1 cellular context compared by ENCODE assay signal in the genomic region with DNA sequence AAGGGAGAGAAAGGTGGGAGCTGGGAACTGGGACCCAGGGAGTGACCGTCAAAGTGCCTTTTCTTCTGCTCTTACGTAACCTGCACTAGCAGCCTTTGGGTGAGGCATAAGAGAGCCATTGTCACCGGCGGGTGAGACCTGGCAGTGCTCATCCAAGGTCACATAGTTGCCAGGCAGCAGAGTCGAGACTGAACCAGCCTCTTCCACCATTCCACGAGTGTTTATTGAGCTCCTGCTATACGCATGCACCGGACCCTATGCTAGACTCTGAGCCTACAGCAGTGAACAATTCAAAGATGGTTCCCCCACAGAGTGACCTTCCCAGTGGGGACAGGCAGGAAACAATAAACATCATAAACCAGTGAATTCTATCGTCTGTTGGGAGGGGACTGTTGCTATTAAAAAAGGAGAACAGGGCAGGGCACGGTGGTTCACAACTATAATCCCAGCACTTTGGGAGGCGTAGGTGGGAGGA.
A peak's percentile ranks its signal among the peaks of the same experiment; 100 is the strongest.
TF ChIP-seq lines count a peak whose summit lies in the region.

No MANE protein-coding gene starts in this region.

TF ChIP-seq in HepG2, 621 proteins besides CTCF, POLR2A, EP300 and RAD21 (continued from another document and continues in another):
- TF ChIP-seq, protein P1, sequence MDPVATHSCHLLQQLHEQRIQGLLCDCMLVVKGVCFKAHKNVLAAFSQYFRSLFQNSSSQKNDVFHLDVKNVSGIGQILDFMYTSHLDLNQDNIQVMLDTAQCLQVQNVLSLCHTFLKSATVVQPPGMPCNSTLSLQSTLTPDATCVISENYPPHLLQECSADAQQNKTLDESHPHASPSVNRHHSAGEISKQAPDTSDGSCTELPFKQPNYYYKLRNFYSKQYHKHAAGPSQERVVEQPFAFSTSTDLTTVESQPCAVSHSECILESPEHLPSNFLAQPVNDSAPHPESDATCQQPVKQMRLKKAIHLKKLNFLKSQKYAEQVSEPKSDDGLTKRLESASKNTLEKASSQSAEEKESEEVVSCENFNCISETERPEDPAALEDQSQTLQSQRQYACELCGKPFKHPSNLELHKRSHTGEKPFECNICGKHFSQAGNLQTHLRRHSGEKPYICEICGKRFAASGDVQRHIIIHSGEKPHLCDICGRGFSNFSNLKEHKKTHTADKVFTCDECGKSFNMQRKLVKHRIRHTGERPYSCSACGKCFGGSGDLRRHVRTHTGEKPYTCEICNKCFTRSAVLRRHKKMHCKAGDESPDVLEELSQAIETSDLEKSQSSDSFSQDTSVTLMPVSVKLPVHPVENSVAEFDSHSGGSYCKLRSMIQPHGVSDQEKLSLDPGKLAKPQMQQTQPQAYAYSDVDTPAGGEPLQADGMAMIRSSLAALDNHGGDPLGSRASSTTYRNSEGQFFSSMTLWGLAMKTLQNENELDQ (CRISPR knock-in tag; IDR thresholded peaks at IDR 0.05; ENCODE audit: borderline replicate concordance) = no peak
- TF ChIP-seq EEA1 (CRISPR knock-in tag; IDR thresholded peaks at IDR 0.05; ENCODE audit: borderline replicate concordance) (no peak), MIXL1 (CRISPR knock-in tag; IDR thresholded peaks at IDR 0.05) (no peak), BORCS8-MEF2B (CRISPR knock-in tag; IDR thresholded peaks at IDR 0.05) (0 out of 2 replicates have a peak, but pooled peaks have one; percentile 45), ZSCAN9 (CRISPR knock-in tag; IDR thresholded peaks at IDR 0.05; ENCODE audit: borderline replicate concordance) (peak; percentile 67; the same call in 1 of the 2 replicates), PITX1 (CRISPR knock-in tag; IDR thresholded peaks at IDR 0.05) (peak; percentile 59; the same call in 1 of the 2 replicates), ZNF512B (CRISPR knock-in tag; IDR thresholded peaks at IDR 0.05; ENCODE audit: borderline replicate concordance) (no peak), TEF (CRISPR knock-in tag; IDR thresholded peaks at IDR 0.05) (peak; percentile 86; the same call in 1 of the 2 replicates), ZBTB1 (CRISPR knock-in tag; IDR thresholded peaks at IDR 0.05; ENCODE audit: borderline replicate concordance) (no peak), ZNF670 (CRISPR knock-in tag; IDR thresholded peaks at IDR 0.05; ENCODE audit: borderline replicate concordance) (0 out of 2 replicates have a peak, but pooled peaks have one; percentile 33), ZNF788 (CRISPR knock-in tag; IDR thresholded peaks at IDR 0.05; ENCODE audit: borderline replicate concordance) (peak; percentile 61; the same call in 1 of the 2 replicates), ZNF530 (CRISPR knock-in tag; IDR thresholded peaks at IDR 0.05; ENCODE audit: low read depth) (no peak), NR2F6 (IDR thresholded peaks at IDR 0.05) (peak; percentile 55), NR2F6 (CRISPR knock-in tag; IDR thresholded peaks at IDR 0.05) (peak; percentile 76), HDAC2 (CRISPR knock-in tag; IDR thresholded peaks at IDR 0.05) (peak; percentile 89), GTF3A (CRISPR knock-in tag; conservative IDR thresholded peaks at IDR 0.05) (no peak), KAT8 (CRISPR knock-in tag; IDR thresholded peaks at IDR 0.05) (peak; percentile 51; the same call in 1 of the 2 replicates), ERF (CRISPR knock-in tag; IDR thresholded peaks at IDR 0.05) (peak; percentile 50; the same call in 1 of the 2 replicates), SOX6 (IDR thresholded peaks at IDR 0.05) (no peak), SOX6 (CRISPR knock-in tag; IDR thresholded peaks at IDR 0.05) (peak; percentile 94), ZGPAT (CRISPR knock-in tag; IDR thresholded peaks at IDR 0.05) (peak; percentile 58; the same call in 1 of the 2 replicates), ZNF792 (CRISPR knock-in tag; IDR thresholded peaks at IDR 0.05) (0 out of 2 replicates have a peak, but pooled peaks have one; percentile 47), ZSCAN31 (CRISPR knock-in tag; IDR thresholded peaks at IDR 0.05; ENCODE audit: low read depth) (0 out of 2 replicates have a peak, but pooled peaks have one; percentile 39), SAP130 (CRISPR knock-in tag; IDR thresholded peaks at IDR 0.05; ENCODE audit: low read depth) (peak; percentile 70), ZNF251 (CRISPR knock-in tag; IDR thresholded peaks at IDR 0.05) (no peak), SKI (IDR thresholded peaks at IDR 0.05; ENCODE audit: partially characterized antibody) (peak; percentile 37), ZKSCAN8 (CRISPR knock-in tag; IDR thresholded peaks at IDR 0.05; ENCODE audit: borderline replicate concordance) (no peak; the same call in 1 of the 2 replicates), CCAR2 (optimal IDR thresholded peaks at IDR 0.05; ENCODE audit: low read depth, low read length) (peak; percentile 11), ZNF33B (CRISPR knock-in tag; IDR thresholded peaks at IDR 0.05) (peak; percentile 43; the same call in 1 of the 2 replicates)
- TF ChIP-seq, protein P2, sequence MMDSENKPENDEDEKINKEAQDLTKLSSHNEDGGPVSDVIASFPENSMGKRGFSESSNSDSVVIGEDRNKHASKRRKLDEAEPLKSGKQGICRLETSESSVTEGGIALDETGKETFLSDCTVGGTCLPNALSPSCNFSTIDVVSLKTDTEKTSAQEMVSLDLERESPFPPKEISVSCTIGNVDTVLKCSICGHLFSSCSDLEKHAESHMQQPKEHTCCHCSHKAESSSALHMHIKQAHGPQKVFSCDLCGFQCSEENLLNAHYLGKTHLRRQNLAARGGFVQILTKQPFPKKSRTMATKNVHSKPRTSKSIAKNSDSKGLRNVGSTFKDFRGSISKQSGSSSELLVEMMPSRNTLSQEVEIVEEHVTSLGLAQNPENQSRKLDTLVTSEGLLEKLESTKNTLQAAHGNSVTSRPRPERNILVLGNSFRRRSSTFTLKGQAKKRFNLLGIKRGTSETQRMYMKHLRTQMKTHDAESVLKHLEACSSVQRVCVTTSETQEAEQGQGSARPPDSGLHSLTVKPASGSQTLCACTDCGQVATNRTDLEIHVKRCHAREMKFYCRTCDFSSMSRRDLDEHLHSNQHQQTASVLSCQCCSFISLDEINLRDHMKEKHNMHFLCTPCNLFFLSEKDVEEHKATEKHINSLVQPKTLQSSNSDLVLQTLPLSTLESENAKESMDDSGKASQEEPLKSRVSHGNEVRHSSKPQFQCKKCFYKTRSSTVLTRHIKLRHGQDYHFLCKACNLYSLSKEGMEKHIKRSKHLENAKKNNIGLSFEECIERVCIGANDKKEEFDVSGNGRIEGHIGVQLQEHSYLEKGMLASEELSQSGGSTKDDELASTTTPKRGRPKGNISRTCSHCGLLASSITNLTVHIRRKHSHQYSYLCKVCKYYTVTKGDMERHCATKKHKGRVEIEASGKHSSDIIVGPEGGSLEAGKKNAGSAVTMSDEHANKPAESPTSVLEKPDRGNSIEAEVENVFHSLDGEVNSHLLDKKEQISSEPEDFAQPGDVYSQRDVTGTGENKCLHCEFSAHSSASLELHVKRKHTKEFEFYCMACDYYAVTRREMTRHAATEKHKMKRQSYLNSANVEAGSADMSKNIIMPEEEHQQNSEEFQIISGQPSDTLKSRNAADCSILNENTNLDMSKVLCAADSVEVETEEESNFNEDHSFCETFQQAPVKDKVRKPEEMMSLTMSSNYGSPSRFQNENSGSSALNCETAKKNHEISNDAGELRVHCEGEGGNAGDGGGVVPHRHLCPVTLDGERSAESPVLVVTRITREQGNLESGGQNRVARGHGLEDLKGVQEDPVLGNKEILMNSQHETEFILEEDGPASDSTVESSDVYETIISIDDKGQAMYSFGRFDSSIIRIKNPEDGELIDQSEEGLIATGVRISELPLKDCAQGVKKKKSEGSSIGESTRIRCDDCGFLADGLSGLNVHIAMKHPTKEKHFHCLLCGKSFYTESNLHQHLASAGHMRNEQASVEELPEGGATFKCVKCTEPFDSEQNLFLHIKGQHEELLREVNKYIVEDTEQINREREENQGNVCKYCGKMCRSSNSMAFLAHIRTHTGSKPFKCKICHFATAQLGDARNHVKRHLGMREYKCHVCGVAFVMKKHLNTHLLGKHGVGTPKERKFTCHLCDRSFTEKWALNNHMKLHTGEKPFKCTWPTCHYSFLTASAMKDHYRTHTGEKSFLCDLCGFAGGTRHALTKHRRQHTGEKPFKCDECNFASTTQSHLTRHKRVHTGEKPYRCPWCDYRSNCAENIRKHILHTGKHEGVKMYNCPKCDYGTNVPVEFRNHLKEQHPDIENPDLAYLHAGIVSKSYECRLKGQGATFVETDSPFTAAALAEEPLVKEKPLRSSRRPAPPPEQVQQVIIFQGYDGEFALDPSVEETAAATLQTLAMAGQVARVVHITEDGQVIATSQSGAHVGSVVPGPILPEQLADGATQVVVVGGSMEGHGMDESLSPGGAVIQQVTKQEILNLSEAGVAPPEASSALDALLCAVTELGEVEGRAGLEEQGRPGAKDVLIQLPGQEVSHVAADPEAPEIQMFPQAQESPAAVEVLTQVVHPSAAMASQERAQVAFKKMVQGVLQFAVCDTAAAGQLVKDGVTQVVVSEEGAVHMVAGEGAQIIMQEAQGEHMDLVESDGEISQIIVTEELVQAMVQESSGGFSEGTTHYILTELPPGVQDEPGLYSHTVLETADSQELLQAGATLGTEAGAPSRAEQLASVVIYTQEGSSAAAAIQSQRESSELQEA (CRISPR knock-in tag; IDR thresholded peaks at IDR 0.05; ENCODE audit: not compliant biosample characterization) = no peak
- TF ChIP-seq, protein P3, sequence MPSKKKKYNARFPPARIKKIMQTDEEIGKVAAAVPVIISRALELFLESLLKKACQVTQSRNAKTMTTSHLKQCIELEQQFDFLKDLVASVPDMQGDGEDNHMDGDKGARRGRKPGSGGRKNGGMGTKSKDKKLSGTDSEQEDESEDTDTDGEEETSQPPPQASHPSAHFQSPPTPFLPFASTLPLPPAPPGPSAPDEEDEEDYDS (CRISPR knock-in tag; IDR thresholded peaks at IDR 0.05) = peak; percentile 43; the same call in 1 of the 2 replicates
- TF ChIP-seq, protein P4, sequence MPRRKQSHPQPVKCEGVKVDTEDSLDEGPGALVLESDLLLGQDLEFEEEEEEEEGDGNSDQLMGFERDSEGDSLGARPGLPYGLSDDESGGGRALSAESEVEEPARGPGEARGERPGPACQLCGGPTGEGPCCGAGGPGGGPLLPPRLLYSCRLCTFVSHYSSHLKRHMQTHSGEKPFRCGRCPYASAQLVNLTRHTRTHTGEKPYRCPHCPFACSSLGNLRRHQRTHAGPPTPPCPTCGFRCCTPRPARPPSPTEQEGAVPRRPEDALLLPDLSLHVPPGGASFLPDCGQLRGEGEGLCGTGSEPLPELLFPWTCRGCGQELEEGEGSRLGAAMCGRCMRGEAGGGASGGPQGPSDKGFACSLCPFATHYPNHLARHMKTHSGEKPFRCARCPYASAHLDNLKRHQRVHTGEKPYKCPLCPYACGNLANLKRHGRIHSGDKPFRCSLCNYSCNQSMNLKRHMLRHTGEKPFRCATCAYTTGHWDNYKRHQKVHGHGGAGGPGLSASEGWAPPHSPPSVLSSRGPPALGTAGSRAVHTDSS (CRISPR knock-in tag; conservative IDR thresholded peaks at IDR 0.05) = no peak
- TF ChIP-seq, protein P5, sequence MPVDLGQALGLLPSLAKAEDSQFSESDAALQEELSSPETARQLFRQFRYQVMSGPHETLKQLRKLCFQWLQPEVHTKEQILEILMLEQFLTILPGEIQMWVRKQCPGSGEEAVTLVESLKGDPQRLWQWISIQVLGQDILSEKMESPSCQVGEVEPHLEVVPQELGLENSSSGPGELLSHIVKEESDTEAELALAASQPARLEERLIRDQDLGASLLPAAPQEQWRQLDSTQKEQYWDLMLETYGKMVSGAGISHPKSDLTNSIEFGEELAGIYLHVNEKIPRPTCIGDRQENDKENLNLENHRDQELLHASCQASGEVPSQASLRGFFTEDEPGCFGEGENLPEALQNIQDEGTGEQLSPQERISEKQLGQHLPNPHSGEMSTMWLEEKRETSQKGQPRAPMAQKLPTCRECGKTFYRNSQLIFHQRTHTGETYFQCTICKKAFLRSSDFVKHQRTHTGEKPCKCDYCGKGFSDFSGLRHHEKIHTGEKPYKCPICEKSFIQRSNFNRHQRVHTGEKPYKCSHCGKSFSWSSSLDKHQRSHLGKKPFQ (CRISPR knock-in tag; IDR thresholded peaks at IDR 0.05; ENCODE audit: insufficient replicate concordance) = no peak
- TF ChIP-seq, protein P6, sequence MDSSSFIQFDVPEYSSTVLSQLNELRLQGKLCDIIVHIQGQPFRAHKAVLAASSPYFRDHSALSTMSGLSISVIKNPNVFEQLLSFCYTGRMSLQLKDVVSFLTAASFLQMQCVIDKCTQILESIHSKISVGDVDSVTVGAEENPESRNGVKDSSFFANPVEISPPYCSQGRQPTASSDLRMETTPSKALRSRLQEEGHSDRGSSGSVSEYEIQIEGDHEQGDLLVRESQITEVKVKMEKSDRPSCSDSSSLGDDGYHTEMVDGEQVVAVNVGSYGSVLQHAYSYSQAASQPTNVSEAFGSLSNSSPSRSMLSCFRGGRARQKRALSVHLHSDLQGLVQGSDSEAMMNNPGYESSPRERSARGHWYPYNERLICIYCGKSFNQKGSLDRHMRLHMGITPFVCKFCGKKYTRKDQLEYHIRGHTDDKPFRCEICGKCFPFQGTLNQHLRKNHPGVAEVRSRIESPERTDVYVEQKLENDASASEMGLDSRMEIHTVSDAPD (CRISPR knock-in tag; IDR thresholded peaks at IDR 0.05) = 0 out of 2 replicates have a peak, but pooled peaks have one; percentile 67
